ENCODE assay signal across 17 cellular contexts in the genomic region with DNA sequence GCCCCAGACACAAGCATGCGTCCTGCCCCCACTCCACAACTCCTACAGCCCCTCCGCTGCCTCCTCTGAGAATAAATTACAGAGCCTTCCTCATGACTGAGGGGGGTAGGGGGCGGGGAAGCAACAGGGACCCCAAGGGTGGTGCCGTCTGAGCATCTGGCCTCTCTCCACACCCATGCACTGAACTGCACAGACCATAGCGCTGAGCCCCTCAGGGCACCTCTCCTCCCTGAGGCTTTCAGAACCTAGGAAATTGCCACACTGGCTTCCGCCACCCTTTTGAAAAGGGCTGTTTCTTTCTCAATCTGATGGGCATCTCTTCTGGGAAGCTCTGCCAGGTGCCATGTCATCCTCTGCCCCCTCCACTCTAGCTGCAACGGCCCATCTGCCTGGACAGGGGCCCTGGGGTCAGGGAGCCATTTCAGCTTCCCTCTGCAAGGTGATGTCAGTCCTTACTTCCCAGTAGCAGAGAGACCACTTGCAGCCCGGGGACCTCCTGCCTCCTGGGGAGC. TPM values are rescaled to one million over a fixed set of nuclear protein-coding genes. Genes with fewer than 3 reads are reported as not detected.
DNase-seq lines count a peak whose midpoint lies in the region; ATAC-seq, FAIRE-seq and TF ChIP-seq lines count a peak whose summit lies in the region.
"Had no signal": no experiment of that assay in that cellular context is flagged by ENCODE, and none has a peak within 500 bp of the region (broad histone marks: within the 10 kb centered on the region; RNA-seq: fewer than 3 reads in every experiment).

No MANE protein-coding gene starts in this region.

- H3K27me3 ChIP-seq in lower lobe of right lung (ENCODE audit: low read depth): peaks cover 9% of the 10 kb centered on the region
- no peaks in the 10 kb centered on the region for H3K27me3 ChIP-seq in mammary epithelial cell (ENCODE audit: insufficient read depth, low read length)
- H3K27me3 ChIP-seq: uterus had no signal

- H3K4me1 ChIP-seq in lower lobe of right lung (peaks cover 5% of the 10 kb centered on the region), mammary epithelial cell (ENCODE audit: insufficient read depth, low read length) (no peaks in the 10 kb centered on the region)
- H3K4me1 ChIP-seq: uterus had no signal

- no peak for TF ChIP-seq POLR2A in H54 (IDR thresholded peaks at IDR 0.05; ENCODE audit: low read depth, low read length)

- DNase-seq in stimulated activated naive CD8-positive, alpha-beta T cell treated with anti-CD3 and anti-CD28 coated beads, Interleukin-15, Interleukin-2, amounts not matched to agents 100 U/mL and 50 U/mL, for 24 hours: no peak
- DNase-seq in activated CD8-positive, alpha-beta memory T cell treated with anti-CD3 and anti-CD28 coated beads, Interleukin-2, amount 50 U/mL, for 48 hours: peak; percentile 51
- DNase-seq in lower lobe of right lung (no peak), H54 (ENCODE audit: insufficient read length, low spot score) (no peak), germinal center (ENCODE audit: low spot score) (no peak), mammary epithelial cell (no peak)
- DNase-seq: midbrain, NCI-H1694 treated with DMSO at 0.1 percent for 48 hours, NCI-H774 had no signal

- no peak for FAIRE-seq in H54 (lab: Jason Lieb, UNC)
- FAIRE-seq: GM12878 had no signal

- H3K9me3 ChIP-seq in lower lobe of right lung: peaks cover 4% of the 10 kb centered on the region
- H3K9me3 ChIP-seq in mammary epithelial cell (replicated peaks; ENCODE audit: insufficient read depth, low read length): no peaks in the 10 kb centered on the region
- H3K9me3 ChIP-seq: uterus had no signal

- peak overlapping the region; percentile 92 for H3K4me3 Mint-ChIP-seq in stimulated activated naive CD8-positive, alpha-beta T cell treated with anti-CD3 and anti-CD28 coated beads, Interleukin-15, Interleukin-2, amounts not matched to agents 100 ng/mL and 50 ng/mL, for 24 hours

- peaks cover 8% of the 10 kb centered on the region for H3K9me3 Mint-ChIP-seq in stimulated activated naive CD8-positive, alpha-beta T cell treated with anti-CD3 and anti-CD28 coated beads, Interleukin-15, Interleukin-2, amounts not matched to agents 100 ng/mL and 50 ng/mL, for 24 hours

- in situ Hi-C loops in mammary epithelial cell (cut with MboI; ENCODE audit: low sequenced_read_pairs in 2 of 2): no loop called here

- CTCF ChIA-PET in mammary epithelial cell (lab: Charles Lee; ENCODE audit: low non-redundant PET): interaction anchor here (0.5 kb wide), 1 partner anchor 20 kb away, joined by 4 read pairs; no protein-coding TSS in a partner anchor

- peaks cover 75% of the 10 kb centered on the region for H3K4me1 Mint-ChIP-seq in stimulated activated naive CD8-positive, alpha-beta T cell treated with anti-CD3 and anti-CD28 coated beads, Interleukin-15, Interleukin-2, amounts not matched to agents 100 ng/mL and 50 ng/mL, for 24 hours (ENCODE audit: low read depth)

- H3K36me3 ChIP-seq in lower lobe of right lung: peaks cover 3% of the 10 kb centered on the region
- no peaks in the 10 kb centered on the region for H3K36me3 ChIP-seq in mammary epithelial cell (ENCODE audit: insufficient read depth, low read length)
- H3K36me3 ChIP-seq: uterus had no signal

- H3K36me3 Mint-ChIP-seq in stimulated activated naive CD8-positive, alpha-beta T cell treated with anti-CD3 and anti-CD28 coated beads, Interleukin-15, Interleukin-2, amounts not matched to agents 100 ng/mL and 50 ng/mL, for 24 hours (ENCODE audit: low read depth): peaks cover 48% of the 10 kb centered on the region
- H3K36me3 Mint-ChIP-seq: IgD-negative memory B cell had no signal

- peak overlapping the region; percentile 52 for H3K27ac Mint-ChIP-seq in stimulated activated naive CD8-positive, alpha-beta T cell treated with anti-CD3 and anti-CD28 coated beads, Interleukin-15, Interleukin-2, amounts not matched to agents 100 ng/mL and 50 ng/mL, for 24 hours

- no peaks in the 10 kb centered on the region for H4K20me1 ChIP-seq in mammary epithelial cell (ENCODE audit: insufficient read depth, low read length)

- BruUV-seq in mammary epithelial cell (replicated peaks; lab: Mats Ljungman, UMichigan): no TSS peak

- no peak for ATAC-seq in stimulated activated naive CD8-positive, alpha-beta T cell treated with anti-CD3 and anti-CD28 coated beads, Interleukin-15, Interleukin-2, amounts not matched to agents 100 U/mL and 50 U/mL, for 24 hours
- ATAC-seq in lower lobe of right lung: no peak
- no peak for ATAC-seq in GM21619 (IDR thresholded peaks at IDR 0.05; ENCODE audit: unreplicated experiment)
- ATAC-seq: GM12878, Right ventricle myocardium inferior had no signal

- H3K4me3 ChIP-seq in lower lobe of right lung (peak overlapping the region; percentile 39), mammary epithelial cell (replicated peaks in 1 of 3; ENCODE audit: insufficient read depth in 1 of 3, low read depth in 2 of 3, low read length in 3 of 3) (no peak overlapping the region)
- H3K4me3 ChIP-seq: GM12878, uterus had no signal

- H3K27me3 Mint-ChIP-seq in stimulated activated naive CD8-positive, alpha-beta T cell treated with anti-CD3 and anti-CD28 coated beads, Interleukin-15, Interleukin-2, amounts not matched to agents 100 ng/mL and 50 ng/mL, for 24 hours: no peaks in the 10 kb centered on the region

- no peak overlapping the region for H3K4me2 ChIP-seq in mammary epithelial cell (ENCODE audit: insufficient read depth, low read depth, low read length)

- no peaks in the 10 kb centered on the region for H3K79me2 ChIP-seq in mammary epithelial cell (ENCODE audit: insufficient read depth, low read length)

- H3K9ac ChIP-seq in mammary epithelial cell (ENCODE audit: insufficient read depth, low read length): no peak overlapping the region

- 74% methylated on average over 5 of the region's 8 CpGs for WGBS in mammary epithelial cell (ENCODE audit: low coverage, missing lambda C conversion rate)

- H3K27ac ChIP-seq in lower lobe of right lung (no peak overlapping the region), mammary epithelial cell (ENCODE audit: insufficient read depth, low read depth, low read length) (no peak overlapping the region)
- H3K27ac ChIP-seq: uterus had no signal

- H2AFZ ChIP-seq in mammary epithelial cell (ENCODE audit: low read depth, low read length): no peak overlapping the region

- dilution Hi-C loops in mammary epithelial cell (cut with HindIII; ENCODE audit: low sequenced_read_pairs): no loop called here

- TF ChIP-seq CTCF in lower lobe of right lung (IDR thresholded peaks at IDR 0.05): no peak
- TF ChIP-seq CTCF in mammary epithelial cell (conservative IDR thresholded peaks at IDR 0.05 in 1 of 2, IDR thresholded peaks at IDR 0.05 in 1 of 2; ENCODE audit: extremely low read depth in 1 of 2, insufficient read depth in 1 of 2, low read depth in 1 of 2, low read length in 2 of 2): no peak

- intact Hi-C loops in lower lobe of right lung (cut with DNase I): no loop called here
- intact Hi-C loops in mammary epithelial cell (cut with micrococcal nuclease): no loop called here

RNA-seq across cellular contexts. Expression of gene CST7, which starts 2.5 kb away (rescaled TPM):
- total RNA-seq in lower lobe of right lung (11.7 TPM), mammary epithelial cell (not detected)
- polyA plus RNA-seq in mammary epithelial cell: not detected
- not detected for polyA minus RNA-seq in mammary epithelial cell
- total RNA-seq: Daoy, dermis microvascular lymphatic vessel endothelial cell, GM12878 had no signal

RNA-seq across cellular contexts. Expression of gene APMAP, which starts 41.0 kb away (rescaled TPM):
- total RNA-seq in lower lobe of right lung: 82.9 TPM
- 100 to 1,000 TPM in 1 of 2 donors, 10 to 100 TPM in 1; 74.6 to 104 TPM for total RNA-seq in mammary epithelial cell
- polyA plus RNA-seq in mammary epithelial cell: 66.1 TPM
- 30.9 TPM for polyA minus RNA-seq in mammary epithelial cell

Comparison
In these comparisons a context has a peak if more than half of its experiments do, and no peak if none do; other contexts are left out.
1. RNA of gene CST7, which starts 2.5 kb away (total RNA-seq): 11.7 TPM in lower lobe of right lung (single experiment); not detected in mammary epithelial cell; every median in the first group is over 10 times any median in the second.